Comparison of ENCODE assay signal across 8 cellular contexts in genomic region chr9:5799314-5799713, GRCh38. TPM values are rescaled to one million over a fixed set of nuclear protein-coding genes. Genes with fewer than 3 reads are reported as not detected.
DNase-seq lines count a peak whose midpoint lies in the region; ATAC-seq and TF ChIP-seq lines count a peak whose summit lies in the region.

No MANE protein-coding gene starts in this region.

- no peak overlapping the region for H3K4me2 ChIP-seq in MM.1S (ENCODE audit: low read depth, low read length)

- peaks cover 8 to 38% (median 16%) of the 10 kb centered on the region in 3 donors for H3K36me3 Mint-ChIP-seq in immature natural killer cell

- DNase-seq in ELR (ENCODE audit: low read depth) (peak; percentile 64), MM.1S (no peak), amniotic stem cell (lab: John Stamatoyannopoulos, UW) (peak; percentile 42), immature natural killer cell (peak in 2 of 3 donors; percentile 8 to 10), substantia nigra (lab: John Stamatoyannopoulos, UW) (peak in 25 of 49 donors; percentile 2 to 57 (median 11))
- DNase-seq in stimulated activated CD4-positive, alpha-beta T cell treated with anti-CD3 and anti-CD28 coated beads, Interleukin-1b, Interleukin-23, amount 100 ng/mL, for 48 hours, result no peak
- no peak for DNase-seq in activated CD4-positive, alpha-beta T cell treated with anti-CD3 and anti-CD28 coated beads for 1 hour

- H3K27me3 ChIP-seq in MM.1S (replicated peaks; ENCODE audit: insufficient read depth, low read length), result no peaks in the 10 kb centered on the region

- H3K27ac Mint-ChIP-seq in immature natural killer cell, result peak overlapping the region in 1 of 6 donors; percentile 17

- no peaks in the 10 kb centered on the region for H4K20me1 ChIP-seq in MM.1S (ENCODE audit: insufficient read depth, low read length)

- H3K27me3 Mint-ChIP-seq in immature natural killer cell (ENCODE audit: low read depth in 3 of 3), result peaks cover 0 to 2% (median 0%) of the 10 kb centered on the region in 3 donors

- H3K27ac ChIP-seq in MM.1S (ENCODE audit: low read length) (no peak overlapping the region), substantia nigra (ENCODE audit: low read depth, low read length, poor library complexity, severe bottlenecking) (no peak overlapping the region)

- H3K36me3 ChIP-seq in MM.1S (replicated peaks; ENCODE audit: insufficient read depth, low read length), result peaks cover 4% of the 10 kb centered on the region; the same call in 1 of the 2 replicates

- no peak for ATAC-seq in HG02642 (IDR thresholded peaks at IDR 0.05; ENCODE audit: poor library complexity, unreplicated experiment)

- H3K4me1 ChIP-seq in MM.1S (ENCODE audit: low read length), result no peaks in the 10 kb centered on the region

- H3K4me1 Mint-ChIP-seq in immature natural killer cell, result peaks cover 12 to 52% of the 10 kb centered on the region in 2 donors

- H3K9ac ChIP-seq in MM.1S (ENCODE audit: low read length), result no peak overlapping the region

- no peaks in the 10 kb centered on the region for H3K9me3 ChIP-seq in MM.1S (replicated peaks; ENCODE audit: insufficient read depth, low read length)

- no peak overlapping the region for H3K4me3 Mint-ChIP-seq in immature natural killer cell

- H3K79me2 ChIP-seq in MM.1S (ENCODE audit: low read length), result no peaks in the 10 kb centered on the region

- no peaks in the 10 kb centered on the region for H3K9me3 Mint-ChIP-seq in immature natural killer cell

- H2AFZ ChIP-seq in MM.1S (ENCODE audit: low read length), result no peak overlapping the region

- no peaks in the 10 kb centered on the region for H3K9me2 ChIP-seq in MM.1S (replicated peaks; ENCODE audit: insufficient read depth, low read length)

- H3K4me3 ChIP-seq in MM.1S (ENCODE audit: low read length), result no peak overlapping the region

- H3F3A ChIP-seq in MM.1S (ENCODE audit: insufficient read depth, low read length), result no peaks in the 10 kb centered on the region; the same call in 1 of the 2 replicates

- peak; percentile 20; the same call in 1 of the 2 replicates for TF ChIP-seq CTCF in MM.1S (IDR thresholded peaks at IDR 0.05; ENCODE audit: low read length)

RNA-seq across cellular contexts. Expression of gene ERMP1, which starts 33.6 kb away (rescaled TPM):
- 10 to 100 TPM; 19.6 to 54.2 (median 31.0) TPM for polyA plus RNA-seq in immature natural killer cell

Comparison
In these comparisons a context has a peak if more than half of its experiments do, and no peak if none do; other contexts are left out.
1. DNase-seq: peak in ELR (single experiment), amniotic stem cell (single experiment), immature natural killer cell (2 of 3) and substantia nigra (25 of 49); none in MM.1S (single experiment), stimulated activated CD4-positive, alpha-beta T cell treated with anti-CD3 and anti-CD28 coated beads, Interleukin-1b, Interleukin-23, amount 100 ng/mL, for 48 hours (single experiment) and activated CD4-positive, alpha-beta T cell treated with anti-CD3 and anti-CD28 coated beads for 1 hour (single experiment).